Comparison of ENCODE assay signal across 8 cellular contexts in the genomic region with DNA sequence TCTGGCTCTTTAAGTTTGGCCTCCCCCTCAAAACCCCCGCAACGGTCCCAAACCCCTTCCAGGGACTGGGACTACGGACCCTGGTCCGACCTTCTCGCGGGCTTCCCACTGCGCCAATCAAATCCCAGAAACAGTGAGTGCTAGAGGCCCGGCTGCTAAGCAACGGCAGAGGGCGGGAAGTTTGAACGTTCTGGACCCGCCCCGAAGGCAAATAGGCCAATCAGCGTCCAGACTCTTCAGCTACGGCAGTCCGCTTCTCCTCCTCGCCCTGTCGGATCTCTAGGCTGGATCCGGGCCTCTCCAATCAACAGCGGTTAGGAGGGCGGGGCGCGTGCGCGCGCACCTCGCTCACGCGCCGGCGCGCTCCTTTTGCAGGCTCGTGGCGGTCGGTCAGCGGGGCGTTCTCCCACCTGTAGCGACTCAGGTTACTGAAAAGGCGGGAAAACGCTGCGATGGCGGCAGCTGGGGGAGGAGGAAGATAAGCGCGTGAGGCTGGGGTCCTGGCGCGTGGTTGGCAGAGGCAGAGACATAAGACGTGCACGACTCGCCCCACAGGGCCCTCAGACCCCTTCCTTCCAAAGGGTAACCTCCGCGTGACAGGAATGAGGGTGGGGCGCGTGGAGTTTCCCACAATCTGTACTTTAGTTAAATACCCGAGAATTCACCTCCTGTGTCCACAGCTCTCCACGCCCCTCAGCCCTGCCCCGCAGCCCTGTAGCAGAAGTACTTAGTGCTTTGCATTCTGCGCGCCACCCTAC. TPM values are rescaled to one million over a fixed set of nuclear protein-coding genes. Genes with fewer than 3 reads are reported as not detected.
DNase-seq lines count a peak whose midpoint lies in the region; ATAC-seq and TF ChIP-seq lines count a peak whose summit lies in the region.

MSH5 (plus strand) TSS at position 367 of the 758 bp plus-strand sequence. CDS start 462 bp downstream, outside the sequence.

- ATAC-seq in GM19351 (IDR thresholded peaks at IDR 0.05; ENCODE audit: unreplicated experiment) (peak; percentile 73), HG03520 (IDR thresholded peaks at IDR 0.05; ENCODE audit: unreplicated experiment) (peak; percentile 77), right lobe of liver (peak; percentile 76 to 92 (median 87))

- H3K27ac ChIP-seq in C4-2B, result peak within 1 kb of the TSS; percentile 95
- peak within 1 kb of the TSS in 31 of 59 donors; percentile 6 to 80 (median 51) for H3K27ac ChIP-seq in dorsolateral prefrontal cortex
- peak within 1 kb of the TSS; percentile 87 to 97 (median 93) for H3K27ac ChIP-seq in right lobe of liver

- peaks cover 0 to 11% (median 0%) of the 10 kb centered on the region in 45 donors for H3K27me3 ChIP-seq in dorsolateral prefrontal cortex
- no peaks in the 10 kb centered on the region for H3K27me3 ChIP-seq in right lobe of liver

- TF ChIP-seq CTCF in C4-2B (conservative IDR thresholded peaks at IDR 0.05) (no peak), dorsolateral prefrontal cortex (IDR thresholded peaks at IDR 0.05 in 54 of 56, conservative IDR thresholded peaks at IDR 0.05 in 2 of 56; ENCODE audit: low read depth in 1 of 56, partially characterized antibody in 56 of 56) (peak in 11 of 56 donors; percentile 14 to 37 (median 21)), right lobe of liver (IDR thresholded peaks at IDR 0.05) (no peak)

- peaks cover 0 to 42% (median 5%) of the 10 kb centered on the region in 4 donors for H3K4me1 ChIP-seq in right lobe of liver

- no peaks in the 10 kb centered on the region for H3K36me3 ChIP-seq in right lobe of liver

- 0% methylated on average over 44 of the region's 58 CpGs for WGBS in right lobe of liver (ENCODE audit: insufficient coverage, low coverage, low lambda C conversion rate, missing lambda C conversion rate)

- intact Hi-C loops in dorsolateral prefrontal cortex (cut with DNase I) (loop anchor here (5.0 to 10.0 kb wide), 2 partner anchors 57 to 125 kb away; partner anchors contain the start of genes NEU1 (in 1 of the 2) and VARS1 (in 1 of the 2)), right lobe of liver (cut with DNase I) (no loop called here)

- peak; percentile 100 for DNase-seq in NCI-H82 (lab: John Stamatoyannopoulos, UW)
- peak; percentile 97 to 98 for DNase-seq in activated CD4-positive, alpha-beta T cell treated with anti-CD3 and anti-CD28 coated beads, Interleukin-2, amount 50 U/mL, for 48 hours
- DNase-seq in dorsolateral prefrontal cortex, result peak; percentile 95 to 99 (median 98)
- peak; percentile 97 to 99 (median 99) for DNase-seq in right lobe of liver
- DNase-seq in stimulated activated CD4-positive, alpha-beta T cell treated with anti-CD3 and anti-CD28 coated beads, Interleukin-4, amount 100 ng/mL, for 24 hours, result peak; percentile 97

- peak within 1 kb of the TSS; percentile 48 to 91 (median 80) for H3K4me3 ChIP-seq in dorsolateral prefrontal cortex
- peak within 1 kb of the TSS; percentile 65 to 79 (median 76) for H3K4me3 ChIP-seq in right lobe of liver

- peak; percentile 50 for TF ChIP-seq POLR2A in right lobe of liver (IDR thresholded peaks at IDR 0.05)

- H3K9me3 ChIP-seq in right lobe of liver, result no peaks in the 10 kb centered on the region

RNA-seq across cellular contexts. Expression of gene MSH5, which starts in this region (rescaled TPM):
- total RNA-seq in dorsolateral prefrontal cortex, result 10 to 100 TPM in 56 of 120 experiments, 1 to 10 TPM in 63, under 1 TPM in 1; 0.83 to 23.4 (median 9.7) TPM
- total RNA-seq in right lobe of liver, result 1 to 10 TPM; 3.2 to 8.5 (median 4.3) TPM

Comparison
In these comparisons a context has a peak if more than half of its experiments do, and no peak if none do; other contexts are left out.
1. Peak in every context shown above with its lines: DNase-seq, ATAC-seq, H3K4me3 ChIP-seq and H3K27ac ChIP-seq.
2. intact Hi-C loops: an anchor here in dorsolateral prefrontal cortex (5.0 to 10.0 kb wide); none called in right lobe of liver.